Comparison of ENCODE assay signal across 22 cellular contexts in the genomic region with DNA sequence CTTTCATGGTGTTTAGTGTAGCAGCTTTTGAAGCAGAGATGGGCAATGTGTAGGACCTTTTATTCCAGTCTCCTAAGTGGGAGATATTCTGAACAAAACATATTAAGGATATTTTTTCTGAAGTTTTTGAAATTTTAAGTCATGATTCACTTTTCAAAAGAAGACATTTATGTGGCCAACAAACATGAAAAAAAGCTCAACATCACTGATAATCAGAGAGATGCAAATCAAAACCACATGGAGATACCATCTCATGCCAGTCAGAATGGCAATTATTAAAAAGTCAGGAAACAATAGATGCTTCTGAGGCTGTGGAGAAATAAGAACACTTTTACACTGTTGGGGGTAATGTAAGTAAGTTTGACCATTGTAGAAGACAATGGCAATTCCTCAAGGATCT.
DNase-seq lines count a peak whose midpoint lies in the region; ATAC-seq and TF ChIP-seq lines count a peak whose summit lies in the region.
"Had no signal": no experiment of that assay in that cellular context is flagged by ENCODE, and none has a peak within 500 bp of the region (broad histone marks: within the 10 kb centered on the region; RNA-seq: fewer than 3 reads in every experiment).

No MANE protein-coding gene starts in this region.

- no peaks in the 10 kb centered on the region for H3K4me1 ChIP-seq in breast epithelium
- H3K4me1 ChIP-seq in esophagus muscularis mucosa, result peaks cover 26 to 71% (median 65%) of the 10 kb centered on the region in 4 donors
- H3K4me1 ChIP-seq in transverse colon, result peaks cover 0 to 23% (median 4%) of the 10 kb centered on the region in 4 donors
- H3K4me1 ChIP-seq in foreskin keratinocyte, result peaks cover 24% of the 10 kb centered on the region
- H3K4me1 ChIP-seq: BLaER1 treated with 17β-estradiol and CSF1 and Interleukin-3, amounts not matched to agents 10 nM and 100 nM; testis had no signal

- H3K27ac ChIP-seq in breast epithelium (peak overlapping the region in 1 of 2 donors; percentile 61), esophagus muscularis mucosa (replicated peaks in 1 of 4) (peak overlapping the region; percentile 74 to 80 (median 76)), transverse colon (peak overlapping the region; percentile 66 to 78 (median 74)), foreskin keratinocyte (no peak overlapping the region)
- H3K27ac ChIP-seq: 22Rv1; BLaER1 treated with 17β-estradiol and CSF1 and Interleukin-3, amounts not matched to agents 10 nM and 100 nM; HL-60 had no signal

- TF ChIP-seq POLR2A in breast epithelium (IDR thresholded peaks at IDR 0.05) (no peak), esophagus muscularis mucosa (IDR thresholded peaks at IDR 0.05; ENCODE audit: low read depth) (no peak), transverse colon (IDR thresholded peaks at IDR 0.05) (no peak)

- TF ChIP-seq CTCF in MCF 10A (IDR thresholded peaks at IDR 0.05; ENCODE audit: unreplicated experiment), result no peak
- TF ChIP-seq CTCF in breast epithelium (IDR thresholded peaks at IDR 0.05), result no peak
- no peak for TF ChIP-seq CTCF in esophagus muscularis mucosa (IDR thresholded peaks at IDR 0.05)
- no peak for TF ChIP-seq CTCF in transverse colon (IDR thresholded peaks at IDR 0.05)
- no peak for TF ChIP-seq CTCF in foreskin keratinocyte (conservative IDR thresholded peaks at IDR 0.05)

- H3K4me3 Mint-ChIP-seq in MCF 10A (ENCODE audit: unreplicated experiment), result peak overlapping the region; percentile 60
- H3K4me3 Mint-ChIP-seq in natural killer cell treated with Interleukin-12 subunit alpha and Interleukin-12 subunit beta and Interleukin-15 and Interleukin-18, amount 100 ng/mL, for 72 hours, result peak overlapping the region; percentile 44
- H3K4me3 Mint-ChIP-seq: activated CD4-positive, alpha-beta T cell treated with anti-CD3 and anti-CD28 coated beads, Interleukin-2, amount 10 ng/mL, durations not matched to agents 7 days and 5 days had no signal

- H3K9me3 Mint-ChIP-seq in MCF 10A (ENCODE audit: unreplicated experiment), result no peaks in the 10 kb centered on the region
- H3K9me3 Mint-ChIP-seq in natural killer cell treated with Interleukin-12 subunit alpha and Interleukin-12 subunit beta and Interleukin-15 and Interleukin-18, amount 100 ng/mL, for 72 hours, result no peaks in the 10 kb centered on the region
- H3K9me3 Mint-ChIP-seq: activated CD4-positive, alpha-beta T cell treated with anti-CD3 and anti-CD28 coated beads, Interleukin-2, amount 10 ng/mL, durations not matched to agents 7 days and 5 days had no signal

- H3K4me1 Mint-ChIP-seq in MCF 10A (ENCODE audit: insufficient read depth, unreplicated experiment), result peaks cover 33% of the 10 kb centered on the region
- peaks cover 19 to 25% of the 10 kb centered on the region in 2 donors for H3K4me1 Mint-ChIP-seq in natural killer cell treated with Interleukin-12 subunit alpha and Interleukin-12 subunit beta and Interleukin-15 and Interleukin-18, amount 100 ng/mL, for 72 hours (ENCODE audit: low read depth in 2 of 2)
- H3K4me1 Mint-ChIP-seq: activated CD4-positive, alpha-beta T cell treated with anti-CD3 and anti-CD28 coated beads, Interleukin-2, amount 10 ng/mL, durations not matched to agents 7 days and 5 days had no signal

- H3K4me3 ChIP-seq in breast epithelium (no peak overlapping the region), esophagus muscularis mucosa (no peak overlapping the region), transverse colon (no peak overlapping the region)
- H3K4me3 ChIP-seq: BLaER1 treated with 17β-estradiol and CSF1 and Interleukin-3, amounts not matched to agents 10 nM and 100 nM; SK-N-MC; testis had no signal

- H3K27me3 ChIP-seq in breast epithelium, result no peaks in the 10 kb centered on the region
- no peaks in the 10 kb centered on the region for H3K27me3 ChIP-seq in esophagus muscularis mucosa
- H3K27me3 ChIP-seq in transverse colon, result no peaks in the 10 kb centered on the region
- no peaks in the 10 kb centered on the region for H3K27me3 ChIP-seq in foreskin keratinocyte
- H3K27me3 ChIP-seq: BLaER1 treated with 17β-estradiol and CSF1 and Interleukin-3, amounts not matched to agents 10 nM and 100 nM; testis had no signal

- POLR2A ChIA-PET in MCF 10A (lab: Yijun Ruan, JAX), result interaction anchor here (0.7 to 3.8 kb wide), 6 partner anchors 20 to 1783 kb away, joined by 3 to 32 read pairs (median 6); partner anchors contain the start of gene FAT4

- in situ Hi-C loops in transverse colon (cut with MboI; ENCODE audit: low pct_ligation_motif_present in 1 of 4, low pct_unique_long_range_greater_than_20kb in 1 of 4, low sequenced_read_pairs in 3 of 4), result no loop called here

- H3K27ac Mint-ChIP-seq in MCF 10A (ENCODE audit: low read depth, unreplicated experiment), result peak overlapping the region; percentile 87
- H3K27ac Mint-ChIP-seq in natural killer cell treated with Interleukin-12 subunit alpha and Interleukin-12 subunit beta and Interleukin-15 and Interleukin-18, amount 100 ng/mL, for 72 hours, result peak overlapping the region; percentile 10 to 54
- H3K27ac Mint-ChIP-seq: activated CD4-positive, alpha-beta T cell treated with anti-CD3 and anti-CD28 coated beads, Interleukin-2, amount 10 ng/mL, durations not matched to agents 7 days and 5 days had no signal

- DNase-seq in MCF 10A (ENCODE audit: unreplicated experiment) (no peak), breast epithelium (ENCODE audit: low spot score in 2 of 2) (no peak), esophagus muscularis mucosa (ENCODE audit: extremely low spot score) (no peak), transverse colon (no peak), foreskin keratinocyte (no peak)
- DNase-seq in natural killer cell treated with Interleukin-12 subunit alpha and Interleukin-12 subunit beta and Interleukin-15 and Interleukin-18, amount 100 ng/mL, for 72 hours (ENCODE audit: low spot score), result no peak
- DNase-seq: activated CD4-positive, alpha-beta T cell treated with anti-CD3 and anti-CD28 coated beads, Interleukin-2, amount 10 ng/mL, durations not matched to agents 7 days and 5 days; activated naive CD4-positive, alpha-beta T cell; anterior cingulate cortex; cortex of kidney; GF-D8; kidney; midbrain; NCI-H524 treated with DMSO at 0.1 percent for 48 hours; stimulated activated CD4-positive, alpha-beta T cell treated with anti-CD3 and anti-CD28 coated beads, Interleukin-4, amount 100 ng/mL, for 24 hours; testis had no signal

- CTCF ChIA-PET in MCF 10A (lab: Yijun Ruan, JAX), result interaction anchor here (0.7 to 1.8 kb wide), 4 partner anchors 12 to 76 kb away, joined by 4 to 7 read pairs (median 4); partner anchors contain the start of gene FAT4

- no peak for TF ChIP-seq EP300 in esophagus muscularis mucosa (IDR thresholded peaks at IDR 0.05)
- no peak for TF ChIP-seq EP300 in transverse colon (IDR thresholded peaks at IDR 0.05; ENCODE audit: low read depth)

- H3K36me3 Mint-ChIP-seq in MCF 10A (ENCODE audit: insufficient read depth, unreplicated experiment), result no peaks in the 10 kb centered on the region
- no peaks in the 10 kb centered on the region for H3K36me3 Mint-ChIP-seq in natural killer cell treated with Interleukin-12 subunit alpha and Interleukin-12 subunit beta and Interleukin-15 and Interleukin-18, amount 100 ng/mL, for 72 hours

- BruUV-seq in MCF 10A (replicated peaks; lab: Mats Ljungman, UMichigan), result no TSS peak

- H3K9me3 ChIP-seq in breast epithelium (no peaks in the 10 kb centered on the region), esophagus muscularis mucosa (no peaks in the 10 kb centered on the region), transverse colon (no peaks in the 10 kb centered on the region)
- H3K9me3 ChIP-seq: BLaER1 treated with 17β-estradiol and CSF1 and Interleukin-3, amounts not matched to agents 10 nM and 100 nM; testis had no signal

- ATAC-seq in natural killer cell treated with Interleukin-12 subunit alpha and Interleukin-12 subunit beta and Interleukin-15 and Interleukin-18, amount 100 ng/mL, for 72 hours, result no peak
- ATAC-seq in GM21381 (IDR thresholded peaks at IDR 0.05; ENCODE audit: unreplicated experiment), result no peak
- no peak for ATAC-seq in foreskin keratinocyte
- ATAC-seq in GM21390 (IDR thresholded peaks at IDR 0.05; ENCODE audit: unreplicated experiment), result no peak

- no peaks in the 10 kb centered on the region for H3K27me3 Mint-ChIP-seq in MCF 10A (ENCODE audit: insufficient read depth, unreplicated experiment)
- no peaks in the 10 kb centered on the region for H3K27me3 Mint-ChIP-seq in natural killer cell treated with Interleukin-12 subunit alpha and Interleukin-12 subunit beta and Interleukin-15 and Interleukin-18, amount 100 ng/mL, for 72 hours
- H3K27me3 Mint-ChIP-seq: activated CD4-positive, alpha-beta T cell treated with anti-CD3 and anti-CD28 coated beads, Interleukin-2, amount 10 ng/mL, durations not matched to agents 7 days and 5 days had no signal

- no peaks in the 10 kb centered on the region for H3K36me3 ChIP-seq in breast epithelium
- H3K36me3 ChIP-seq in esophagus muscularis mucosa, result no peaks in the 10 kb centered on the region
- no peaks in the 10 kb centered on the region for H3K36me3 ChIP-seq in transverse colon
- H3K36me3 ChIP-seq: BLaER1 treated with 17β-estradiol and CSF1 and Interleukin-3, amounts not matched to agents 10 nM and 100 nM had no signal

- intact Hi-C loops in MCF 10A (cut with micrococcal nuclease) (loop anchor here (1.0 to 10.0 kb wide), 2 partner anchors 74 to 354 kb away; no protein-coding TSS in a partner anchor), breast epithelium (cut with DNase I; ENCODE audit: low total_unique reads) (no loop called here), esophagus muscularis mucosa (cut with DNase I) (loop anchor here (10.0 kb wide), 1 partner anchor 76 kb away; the partner anchor contains the start of gene FAT4), transverse colon (cut with DNase I; ENCODE audit: low total_unique reads) (no loop called here)

Comparison
In these comparisons a context has a peak if more than half of its experiments do, and no peak if none do; other contexts are left out.
1. intact Hi-C loops: an anchor here in MCF 10A (1.0 to 10.0 kb wide) and esophagus muscularis mucosa (10.0 kb wide); none called in breast epithelium and transverse colon.